Comparison of ENCODE assay signal across 8 cellular contexts in genomic region chr12:54368709-54369596, GRCh38. TPM values are rescaled to one million over a fixed set of nuclear protein-coding genes. Genes with fewer than 3 reads are reported as not detected.
DNase-seq lines count a peak whose midpoint lies in the region; ATAC-seq, FAIRE-seq and TF ChIP-seq lines count a peak whose summit lies in the region.

No MANE protein-coding gene starts in this region.

- no peaks in the 10 kb centered on the region for H4K20me1 ChIP-seq in SU-DHL-6 (ENCODE audit: low read depth, low read length)

- H3K4me3 ChIP-seq in SU-DHL-6 (ENCODE audit: insufficient read depth, low read length, poor library complexity, severe bottlenecking) (peak overlapping the region; percentile 20), heart right ventricle (peak overlapping the region; percentile 18 to 60 (median 48)), prostate gland (peak overlapping the region in 1 of 2 donors; percentile 4), upper lobe of right lung (peak overlapping the region; percentile 30)

- peak overlapping the region; percentile 58 for H3K4me2 ChIP-seq in SU-DHL-6 (ENCODE audit: low read depth, low read length, poor library complexity, severe bottlenecking)

- TF ChIP-seq POLR2A in prostate gland (IDR thresholded peaks at IDR 0.05), result no peak

- H3K9me3 Mint-ChIP-seq in activated naive CD8-positive, alpha-beta T cell treated with anti-CD3 and anti-CD28 coated beads, Interleukin-2, amount 10 ng/mL, durations not matched to agents 7 days and 5 days, result no peaks in the 10 kb centered on the region

- peaks cover 11 to 74% (median 47%) of the 10 kb centered on the region in 9 donors for H3K4me1 ChIP-seq in heart right ventricle
- H3K4me1 ChIP-seq in prostate gland (replicated peaks), result no peaks in the 10 kb centered on the region
- peaks cover 35% of the 10 kb centered on the region for H3K4me1 ChIP-seq in upper lobe of right lung

- TF ChIP-seq CTCF in SU-DHL-6 (IDR thresholded peaks at IDR 0.05; ENCODE audit: insufficient read depth, low read length, poor library complexity, severe bottlenecking) (peak; percentile 83), heart right ventricle (IDR thresholded peaks at IDR 0.05) (peak; percentile 62 to 90 (median 83)), prostate gland (IDR thresholded peaks at IDR 0.05) (peak; percentile 56 to 84 (median 70)), upper lobe of right lung (IDR thresholded peaks at IDR 0.05) (peak; percentile 79)

- no peak overlapping the region for H3K27ac Mint-ChIP-seq in activated naive CD8-positive, alpha-beta T cell treated with anti-CD3 and anti-CD28 coated beads, Interleukin-2, amount 10 ng/mL, durations not matched to agents 7 days and 5 days

- intact Hi-C loops in heart right ventricle (cut with DNase I), result loop anchor here (2.0 to 10.0 kb wide), 9 partner anchors 42 to 152 kb away; partner anchors contain the start of genes CBX5 (in 2 of the 10), HNRNPA1 (in 2 of the 10) and COPZ1 (in 1 of the 10)
- intact Hi-C loops in prostate gland (cut with DNase I), result loop anchor here (5.0 kb wide), 1 partner anchor 152 kb away; no protein-coding TSS in a partner anchor
- intact Hi-C loops in upper lobe of right lung (cut with DNase I), result loop anchor here (10.0 kb wide), 2 partner anchors 114 to 144 kb away; no protein-coding TSS in a partner anchor

- H3K4me1 Mint-ChIP-seq in activated naive CD8-positive, alpha-beta T cell treated with anti-CD3 and anti-CD28 coated beads, Interleukin-2, amount 10 ng/mL, durations not matched to agents 7 days and 5 days, result peaks cover 38% of the 10 kb centered on the region

- peak; percentile 36 for FAIRE-seq in G401.6 (lab: Jason Lieb, UNC)

- peak overlapping the region; percentile 1 for H3K4me3 Mint-ChIP-seq in activated naive CD8-positive, alpha-beta T cell treated with anti-CD3 and anti-CD28 coated beads, Interleukin-2, amount 10 ng/mL, durations not matched to agents 7 days and 5 days

- H3K27me3 ChIP-seq in SU-DHL-6 (ENCODE audit: low read length), result no peaks in the 10 kb centered on the region
- no peaks in the 10 kb centered on the region for H3K27me3 ChIP-seq in heart right ventricle
- H3K27me3 ChIP-seq in prostate gland (replicated peaks; ENCODE audit: insufficient read depth), result no peaks in the 10 kb centered on the region
- no peaks in the 10 kb centered on the region for H3K27me3 ChIP-seq in upper lobe of right lung

- H3K9me3 ChIP-seq in SU-DHL-6 (ENCODE audit: insufficient read depth, low read length) (no peaks in the 10 kb centered on the region), heart right ventricle (no peaks in the 10 kb centered on the region), prostate gland (no peaks in the 10 kb centered on the region), upper lobe of right lung (no peaks in the 10 kb centered on the region)

- POLR2A ChIA-PET in activated naive CD8-positive, alpha-beta T cell treated with anti-CD3 and anti-CD28 coated beads, Interleukin-2, amount 10 ng/mL, durations not matched to agents 7 days and 5 days (lab: Charles Lee), result interaction anchor here (1.1 to 1.2 kb wide), 3 partner anchors 33 to 88 kb away, joined by 3 to 4 read pairs (median 4); partner anchors contain the start of gene HNRNPA1

- DNase-seq in HCEC 1CT, result peak; percentile 78
- peak; percentile 85 for DNase-seq in NCI-H1048 (lab: John Stamatoyannopoulos, UW)
- peak; percentile 91 for DNase-seq in activated naive CD8-positive, alpha-beta T cell treated with anti-CD3 and anti-CD28 coated beads, Interleukin-2, amount 10 ng/mL, durations not matched to agents 7 days and 5 days
- DNase-seq in heart right ventricle, result peak; percentile 91 to 93
- DNase-seq in prostate gland (ENCODE audit: low spot score), result peak; percentile 79
- DNase-seq in upper lobe of right lung, result peak; percentile 93

- 22 to 27% methylated on average over 39 to 40 of the region's 40 CpGs for WGBS in heart right ventricle, 2 donors
- WGBS in prostate gland, result 35% methylated on average over 40 of the region's 40 CpGs

- H3K79me2 ChIP-seq in SU-DHL-6 (ENCODE audit: insufficient read depth, low read length), result no peaks in the 10 kb centered on the region

- peaks cover 2% of the 10 kb centered on the region for H3K27me3 Mint-ChIP-seq in activated naive CD8-positive, alpha-beta T cell treated with anti-CD3 and anti-CD28 coated beads, Interleukin-2, amount 10 ng/mL, durations not matched to agents 7 days and 5 days

- H3K27ac ChIP-seq in SU-DHL-6 (ENCODE audit: low read depth, low read length) (peak overlapping the region; percentile 15), heart right ventricle (peak overlapping the region in 8 of 10 donors; percentile 62 to 86 (median 76)), prostate gland (no peak overlapping the region), upper lobe of right lung (no peak overlapping the region)

- H3K36me3 Mint-ChIP-seq in activated naive CD8-positive, alpha-beta T cell treated with anti-CD3 and anti-CD28 coated beads, Interleukin-2, amount 10 ng/mL, durations not matched to agents 7 days and 5 days, result no peaks in the 10 kb centered on the region

- no peaks in the 10 kb centered on the region for H3F3A ChIP-seq in SU-DHL-6 (ENCODE audit: insufficient read depth)

- H3K9me2 ChIP-seq in SU-DHL-6 (replicated peaks; ENCODE audit: insufficient read depth, low read length), result no peaks in the 10 kb centered on the region

- ATAC-seq in activated naive CD8-positive, alpha-beta T cell treated with anti-CD3 and anti-CD28 coated beads, Interleukin-2, amount 10 ng/mL, durations not matched to agents 7 days and 5 days (ENCODE audit: low read depth), result peak; percentile 82
- ATAC-seq in heart right ventricle, result peak; percentile 59 to 85 (median 71)
- ATAC-seq in upper lobe of right lung, result peak; percentile 82

- peak overlapping the region; percentile 45 for H3K9ac ChIP-seq in SU-DHL-6 (ENCODE audit: low read length)

- H3K36me3 ChIP-seq in SU-DHL-6 (ENCODE audit: low read length) (no peaks in the 10 kb centered on the region), heart right ventricle (peaks cover 0 to 25% (median 0%) of the 10 kb centered on the region in 9 donors), prostate gland (no peaks in the 10 kb centered on the region), upper lobe of right lung (peaks cover 3% of the 10 kb centered on the region)

- H2AFZ ChIP-seq in SU-DHL-6 (ENCODE audit: low read depth, low read length, severe bottlenecking), result peak overlapping the region; percentile 99

RNA-seq across cellular contexts. Expression of gene GPR84, which starts 4.7 kb away (rescaled TPM):
- total RNA-seq in activated naive CD8-positive, alpha-beta T cell treated with anti-CD3 and anti-CD28 coated beads, Interleukin-2, amount 10 ng/mL, durations not matched to agents 7 days and 5 days, result under 1 TPM; 0.39 to 0.65 TPM
- total RNA-seq in heart right ventricle (1 to 10 TPM in 1 of 10 donors, under 1 TPM in 3, not detected in 6; 0.15 to 2.9 (median 0.25) TPM), prostate gland (under 1 TPM in 1 of 2 donors, not detected in 1; 0.97 TPM), upper lobe of right lung (0.96 TPM)
- polyA plus RNA-seq in heart right ventricle, result under 1 TPM in 1 of 2 donors, not detected in 1; 0.45 TPM

RNA-seq across cellular contexts. Expression of gene ZNF385A, which starts 15.6 kb away (rescaled TPM):
- total RNA-seq in activated naive CD8-positive, alpha-beta T cell treated with anti-CD3 and anti-CD28 coated beads, Interleukin-2, amount 10 ng/mL, durations not matched to agents 7 days and 5 days, result 1 to 10 TPM; 1.4 to 2.0 TPM
- 10 to 100 TPM in 2 of 10 donors, 1 to 10 TPM in 8; 3.8 to 19.1 (median 4.8) TPM for total RNA-seq in heart right ventricle
- 10 to 100 TPM in 1 of 2 donors, 1 to 10 TPM in 1; 8.1 to 10.5 TPM for polyA plus RNA-seq in heart right ventricle
- 10 to 100 TPM; 29.4 to 42.4 TPM for total RNA-seq in prostate gland
- total RNA-seq in upper lobe of right lung, result 26.6 TPM

RNA-seq across cellular contexts. Expression of gene COPZ1, which starts 44.0 kb away (rescaled TPM):
- 10 to 100 TPM; 93.1 to 94.6 TPM for total RNA-seq in activated naive CD8-positive, alpha-beta T cell treated with anti-CD3 and anti-CD28 coated beads, Interleukin-2, amount 10 ng/mL, durations not matched to agents 7 days and 5 days
- 100 to 1,000 TPM; 111 to 143 (median 131) TPM for total RNA-seq in heart right ventricle
- 100 to 1,000 TPM in 1 of 2 donors, 10 to 100 TPM in 1; 64.0 to 152 TPM for polyA plus RNA-seq in heart right ventricle
- total RNA-seq in prostate gland, result 100 to 1,000 TPM in 1 of 2 donors, 10 to 100 TPM in 1; 83.1 to 192 TPM
- total RNA-seq in upper lobe of right lung, result 125 TPM

RNA-seq across cellular contexts. Expression of gene ITGA5, which starts 50.1 kb away (rescaled TPM):
- 10 to 100 TPM; 84.5 to 90.6 TPM for total RNA-seq in activated naive CD8-positive, alpha-beta T cell treated with anti-CD3 and anti-CD28 coated beads, Interleukin-2, amount 10 ng/mL, durations not matched to agents 7 days and 5 days
- total RNA-seq in heart right ventricle (10 to 100 TPM; 35.7 to 86.1 (median 48.8) TPM), prostate gland (10 to 100 TPM; 44.2 to 99.4 TPM), upper lobe of right lung (102 TPM)
- 100 to 1,000 TPM in 1 of 2 donors, 10 to 100 TPM in 1; 31.9 to 154 TPM for polyA plus RNA-seq in heart right ventricle

Comparison
In these comparisons a context has a peak if more than half of its experiments do, and no peak if none do; other contexts are left out.
1. H3K27ac ChIP-seq: peak in SU-DHL-6 (single experiment) and heart right ventricle (8 of 10); none in prostate gland (0 of 2) and upper lobe of right lung (single experiment).
2. Peak in every context shown above with its lines, with median percentiles within 50 percentile points of each other: DNase-seq, CTCF ChIP-seq and ATAC-seq.